In the genomic region with DNA sequence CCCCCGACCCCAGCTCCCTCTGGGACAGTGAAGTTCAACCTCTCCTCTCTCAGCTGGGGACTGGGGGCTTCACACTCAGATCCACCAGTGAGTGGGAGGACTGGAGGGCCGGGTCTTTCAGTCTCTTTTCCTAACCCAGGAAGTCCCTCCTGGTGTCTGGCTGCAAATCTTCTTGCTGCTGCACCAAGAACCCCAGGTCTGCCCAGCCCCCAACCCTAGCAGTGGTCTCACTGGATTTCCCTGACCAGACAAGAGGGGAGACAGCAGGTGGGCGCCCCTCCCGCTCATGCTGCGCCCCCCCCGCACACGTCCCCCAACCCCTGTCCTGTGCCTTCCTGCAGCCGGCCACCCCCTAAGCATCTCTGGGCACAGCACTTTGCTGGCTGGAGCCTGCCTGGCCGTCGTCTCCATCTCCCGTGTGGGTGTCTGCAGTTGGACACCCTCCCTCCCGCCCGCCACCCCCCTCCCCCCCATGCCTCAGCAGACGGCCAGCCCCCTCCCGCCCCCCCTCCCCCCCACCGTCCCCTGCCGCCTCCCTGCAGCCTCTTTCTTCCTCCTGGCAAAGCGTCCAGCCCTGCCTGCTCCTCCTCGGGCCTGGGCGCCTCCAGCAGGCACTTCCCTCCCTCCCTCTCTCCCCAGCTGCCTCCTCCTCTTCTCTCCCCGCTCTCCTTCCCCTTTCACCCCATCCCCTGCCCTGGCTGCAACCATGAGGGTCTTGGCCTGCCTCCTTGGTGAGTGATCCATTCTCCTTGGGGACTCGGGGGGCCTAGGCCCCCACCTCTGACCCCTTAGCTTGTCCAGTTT, we compare ENCODE assay signal across 8 cellular contexts. TPM values are rescaled to one million over a fixed set of nuclear protein-coding genes. Genes with fewer than 3 reads are reported as not detected.
A peak's percentile ranks its signal among the peaks of the same experiment; 100 is the strongest.
DNase-seq lines count a peak whose midpoint lies in the region; ATAC-seq and TF ChIP-seq lines count a peak whose summit lies in the region.

Gene SSC5D (plus strand): TSS at position 553 of the 804 bp plus-strand sequence. CDS start 154 bp downstream, at position 707.

- TF ChIP-seq POLR2A in esophagus squamous epithelium (IDR thresholded peaks at IDR 0.05), result no peak

- no peak for ATAC-seq in PC-3
- no peak for ATAC-seq in GM21723 (IDR thresholded peaks at IDR 0.05; ENCODE audit: unreplicated experiment)
- no peak for ATAC-seq in GM18519 (IDR thresholded peaks at IDR 0.05; ENCODE audit: low FRiP score, unreplicated experiment)

- peak within 1 kb of the TSS; percentile 73 for H3K27ac ChIP-seq in PC-3 (ENCODE audit: low read length)
- H3K27ac ChIP-seq in esophagus squamous epithelium, result peak within 1 kb of the TSS; percentile 64 to 94 (median 88)

- no peaks in the 10 kb centered on the region for H3K79me2 ChIP-seq in PC-3 (ENCODE audit: low read length)

- peak within 1 kb of the TSS; percentile 9; the same call in 1 of the 2 replicates for H3K4me3 ChIP-seq in PC-3 (ENCODE audit: low read length)
- peak within 1 kb of the TSS in 1 of 4 donors; percentile 39 for H3K4me3 ChIP-seq in esophagus squamous epithelium

- H3K4me3 Mint-ChIP-seq in osteocyte (ENCODE audit: unreplicated experiment), result peak within 1 kb of the TSS; percentile 68

- CTCF ChIA-PET in PC-3 (lab: Charles Lee), result interaction anchor here (0.5 to 1.9 kb wide), 3 partner anchors 12 to 82 kb away, joined by 3 to 13 read pairs (median 3); partner anchors contain the start of gene ZNF628

- TF ChIP-seq CTCF in PC-3 (conservative IDR thresholded peaks at IDR 0.05; ENCODE audit: low read depth, low read length) (no peak), esophagus squamous epithelium (IDR thresholded peaks at IDR 0.05) (no peak), osteocyte (IDR thresholded peaks at IDR 0.05) (no peak)

- H3K9me2 ChIP-seq in PC-3 (replicated peaks; ENCODE audit: low read length), result no peaks in the 10 kb centered on the region

- DNase-seq in Daoy (ENCODE audit: low read depth) (peak; percentile 61), PC-3 (no peak), esophagus squamous epithelium (lab: John Stamatoyannopoulos, UW) (no peak), osteocyte (ENCODE audit: extremely low spot score, unreplicated experiment) (no peak), NCI-H2196 (lab: John Stamatoyannopoulos, UW; ENCODE audit: unreplicated experiment) (no peak)
- DNase-seq in activated effector memory CD4-positive, alpha-beta T cell treated with Interleukin-2 at 50 U/mL for 16 hours, result no peak

- H3K36me3 ChIP-seq in PC-3 (ENCODE audit: low read depth, low read length), result no peaks in the 10 kb centered on the region
- peaks cover 0 to 12% (median 5%) of the 10 kb centered on the region in 3 donors for H3K36me3 ChIP-seq in esophagus squamous epithelium

- H2AFZ ChIP-seq in PC-3 (ENCODE audit: low read length), result peak within 1 kb of the TSS; percentile 39

- H3K9me3 ChIP-seq in PC-3 (ENCODE audit: low read length), result no peaks in the 10 kb centered on the region
- H3K9me3 ChIP-seq in esophagus squamous epithelium, result no peaks in the 10 kb centered on the region

- POLR2A ChIA-PET in PC-3 (lab: Charles Lee; ENCODE audit: unreplicated experiment), result no interaction called here

- no peaks in the 10 kb centered on the region for H3K27me3 ChIP-seq in PC-3 (ENCODE audit: low read length)
- H3K27me3 ChIP-seq in esophagus squamous epithelium, result peaks cover 0 to 25% (median 0%) of the 10 kb centered on the region in 4 donors

- WGBS in esophagus squamous epithelium, 2 donors, result 4 to 10% methylated on average over 5 to 7 of the region's 22 CpGs

- no peaks in the 10 kb centered on the region for H3K27me3 Mint-ChIP-seq in osteocyte (ENCODE audit: unreplicated experiment)

- peak within 1 kb of the TSS; percentile 70 for H3K4me2 ChIP-seq in PC-3 (ENCODE audit: low read length)

- H3K9ac ChIP-seq in PC-3 (ENCODE audit: low read length), result peak within 1 kb of the TSS; percentile 18

- H3K4me1 ChIP-seq in PC-3 (ENCODE audit: insufficient read depth, low read length), result peaks cover 33% of the 10 kb centered on the region
- peaks cover 50 to 86% (median 51%) of the 10 kb centered on the region in 3 donors for H3K4me1 ChIP-seq in esophagus squamous epithelium

- no peaks in the 10 kb centered on the region for H3K36me3 Mint-ChIP-seq in osteocyte (ENCODE audit: unreplicated experiment)

- no TSS peak for BruUV-seq in PC-3 (replicated peaks; lab: Mats Ljungman, UMichigan)

- peak within 1 kb of the TSS; percentile 99 for H3K27ac Mint-ChIP-seq in osteocyte (ENCODE audit: unreplicated experiment)

- peaks cover 37% of the 10 kb centered on the region for H3K4me1 Mint-ChIP-seq in osteocyte (ENCODE audit: unreplicated experiment)

- peaks cover 3% of the 10 kb centered on the region for H3F3A ChIP-seq in PC-3 (ENCODE audit: low read length, unreplicated experiment)

- H3K9me3 Mint-ChIP-seq in osteocyte (ENCODE audit: unreplicated experiment), result no peaks in the 10 kb centered on the region

- intact Hi-C loops in PC-3 (cut with micrococcal nuclease) (no loop called here), esophagus squamous epithelium (cut with DNase I) (no loop called here)

- no peaks in the 10 kb centered on the region for H4K20me1 ChIP-seq in PC-3 (ENCODE audit: low read length)

RNA-seq across cellular contexts. Expression of gene SSC5D, which starts in this region (rescaled TPM):
- total RNA-seq in Daoy (2014; rRNA removed; shearing (Covaris generic)), result 1.4 and 2.2 TPM in 2 replicates
- total RNA-seq in PC-3 (2014; rRNA removed) (0.17 TPM in 1 of 2 replicates, not detected in the other), esophagus squamous epithelium (1 to 10 TPM in 1 of 4 donors, under 1 TPM in 3; 0.40 to 5.0 (median 0.68) TPM), osteocyte (21.5 and 22.1 TPM in 2 replicates)
